In the genomic region with DNA sequence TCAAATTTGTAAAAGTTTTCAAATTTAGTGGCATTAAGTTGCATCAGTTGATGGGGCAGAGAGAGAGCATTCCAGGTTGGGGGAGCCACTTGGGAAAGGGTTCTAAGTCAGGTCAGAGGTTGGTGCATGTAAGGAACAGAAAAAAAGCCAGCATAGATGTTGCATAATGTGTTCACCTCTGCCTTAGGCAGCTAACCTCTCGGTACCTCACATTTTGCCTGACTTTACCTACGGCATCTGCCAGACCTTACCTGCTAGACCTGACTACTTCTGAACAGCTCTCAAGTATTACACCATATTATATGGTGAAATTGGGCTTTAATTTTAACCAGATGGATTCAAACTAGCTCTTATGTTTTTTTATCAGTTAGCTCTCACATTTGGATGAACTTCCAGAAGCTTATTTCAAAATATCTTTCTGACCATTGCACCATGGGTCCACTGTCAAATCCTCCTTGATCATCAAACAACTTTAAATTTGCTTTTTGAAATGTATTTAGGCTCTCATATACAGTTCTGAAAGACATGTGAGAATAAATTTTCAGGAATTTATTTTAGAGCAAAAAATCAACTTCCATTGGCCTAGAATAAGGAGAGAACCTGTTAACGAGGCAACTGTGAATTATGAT, we compare ENCODE assay signal across 2 cellular contexts.
TF ChIP-seq lines count a peak whose summit lies in the region.

No MANE protein-coding gene starts in this region.

TF ChIP-seq in liver, 16 proteins besides CTCF, POLR2A, EP300 and RAD21:
- TF ChIP-seq, protein P1, sequence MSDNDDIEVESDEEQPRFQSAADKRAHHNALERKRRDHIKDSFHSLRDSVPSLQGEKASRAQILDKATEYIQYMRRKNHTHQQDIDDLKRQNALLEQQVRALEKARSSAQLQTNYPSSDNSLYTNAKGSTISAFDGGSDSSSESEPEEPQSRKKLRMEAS (IDR thresholded peaks at IDR 0.05), result peak; percentile 23
- TF ChIP-seq HNF4A (conservative IDR thresholded peaks at IDR 0.05), result peak; percentile 67 to 87
- no peak for TF ChIP-seq NR2F2 (IDR thresholded peaks at IDR 0.05)
- TF ChIP-seq, protein P2, sequence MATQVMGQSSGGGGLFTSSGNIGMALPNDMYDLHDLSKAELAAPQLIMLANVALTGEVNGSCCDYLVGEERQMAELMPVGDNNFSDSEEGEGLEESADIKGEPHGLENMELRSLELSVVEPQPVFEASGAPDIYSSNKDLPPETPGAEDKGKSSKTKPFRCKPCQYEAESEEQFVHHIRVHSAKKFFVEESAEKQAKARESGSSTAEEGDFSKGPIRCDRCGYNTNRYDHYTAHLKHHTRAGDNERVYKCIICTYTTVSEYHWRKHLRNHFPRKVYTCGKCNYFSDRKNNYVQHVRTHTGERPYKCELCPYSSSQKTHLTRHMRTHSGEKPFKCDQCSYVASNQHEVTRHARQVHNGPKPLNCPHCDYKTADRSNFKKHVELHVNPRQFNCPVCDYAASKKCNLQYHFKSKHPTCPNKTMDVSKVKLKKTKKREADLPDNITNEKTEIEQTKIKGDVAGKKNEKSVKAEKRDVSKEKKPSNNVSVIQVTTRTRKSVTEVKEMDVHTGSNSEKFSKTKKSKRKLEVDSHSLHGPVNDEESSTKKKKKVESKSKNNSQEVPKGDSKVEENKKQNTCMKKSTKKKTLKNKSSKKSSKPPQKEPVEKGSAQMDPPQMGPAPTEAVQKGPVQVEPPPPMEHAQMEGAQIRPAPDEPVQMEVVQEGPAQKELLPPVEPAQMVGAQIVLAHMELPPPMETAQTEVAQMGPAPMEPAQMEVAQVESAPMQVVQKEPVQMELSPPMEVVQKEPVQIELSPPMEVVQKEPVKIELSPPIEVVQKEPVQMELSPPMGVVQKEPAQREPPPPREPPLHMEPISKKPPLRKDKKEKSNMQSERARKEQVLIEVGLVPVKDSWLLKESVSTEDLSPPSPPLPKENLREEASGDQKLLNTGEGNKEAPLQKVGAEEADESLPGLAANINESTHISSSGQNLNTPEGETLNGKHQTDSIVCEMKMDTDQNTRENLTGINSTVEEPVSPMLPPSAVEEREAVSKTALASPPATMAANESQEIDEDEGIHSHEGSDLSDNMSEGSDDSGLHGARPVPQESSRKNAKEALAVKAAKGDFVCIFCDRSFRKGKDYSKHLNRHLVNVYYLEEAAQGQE (IDR thresholded peaks at IDR 0.05), result no peak
- peak in 1 of 2 donors; percentile 27 for TF ChIP-seq JUND (IDR thresholded peaks at IDR 0.05)
- TF ChIP-seq FOXA1 (IDR thresholded peaks at IDR 0.05), result no peak
- peak; percentile 85 to 87 for TF ChIP-seq RXRA (IDR thresholded peaks at IDR 0.05)
- TF ChIP-seq SP1 (IDR thresholded peaks at IDR 0.05), result peak; percentile 33

TF ChIP-seq in HepG2, 621 proteins besides CTCF, POLR2A, EP300 and RAD21:
- TF ChIP-seq ZNF644 (CRISPR knock-in tag; IDR thresholded peaks at IDR 0.05; ENCODE audit: low read depth), result no peak
- TF ChIP-seq, protein P3, sequence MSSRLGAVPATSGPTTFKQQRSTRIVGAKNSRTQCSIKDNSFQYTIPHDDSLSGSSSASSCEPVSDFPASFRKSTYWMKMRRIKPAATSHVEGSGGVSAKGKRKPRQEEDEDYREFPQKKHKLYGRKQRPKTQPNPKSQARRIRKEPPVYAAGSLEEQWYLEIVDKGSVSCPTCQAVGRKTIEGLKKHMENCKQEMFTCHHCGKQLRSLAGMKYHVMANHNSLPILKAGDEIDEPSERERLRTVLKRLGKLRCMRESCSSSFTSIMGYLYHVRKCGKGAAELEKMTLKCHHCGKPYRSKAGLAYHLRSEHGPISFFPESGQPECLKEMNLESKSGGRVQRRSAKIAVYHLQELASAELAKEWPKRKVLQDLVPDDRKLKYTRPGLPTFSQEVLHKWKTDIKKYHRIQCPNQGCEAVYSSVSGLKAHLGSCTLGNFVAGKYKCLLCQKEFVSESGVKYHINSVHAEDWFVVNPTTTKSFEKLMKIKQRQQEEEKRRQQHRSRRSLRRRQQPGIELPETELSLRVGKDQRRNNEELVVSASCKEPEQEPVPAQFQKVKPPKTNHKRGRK (CRISPR knock-in tag; IDR thresholded peaks at IDR 0.05), result no peak
- TF ChIP-seq, protein P4, sequence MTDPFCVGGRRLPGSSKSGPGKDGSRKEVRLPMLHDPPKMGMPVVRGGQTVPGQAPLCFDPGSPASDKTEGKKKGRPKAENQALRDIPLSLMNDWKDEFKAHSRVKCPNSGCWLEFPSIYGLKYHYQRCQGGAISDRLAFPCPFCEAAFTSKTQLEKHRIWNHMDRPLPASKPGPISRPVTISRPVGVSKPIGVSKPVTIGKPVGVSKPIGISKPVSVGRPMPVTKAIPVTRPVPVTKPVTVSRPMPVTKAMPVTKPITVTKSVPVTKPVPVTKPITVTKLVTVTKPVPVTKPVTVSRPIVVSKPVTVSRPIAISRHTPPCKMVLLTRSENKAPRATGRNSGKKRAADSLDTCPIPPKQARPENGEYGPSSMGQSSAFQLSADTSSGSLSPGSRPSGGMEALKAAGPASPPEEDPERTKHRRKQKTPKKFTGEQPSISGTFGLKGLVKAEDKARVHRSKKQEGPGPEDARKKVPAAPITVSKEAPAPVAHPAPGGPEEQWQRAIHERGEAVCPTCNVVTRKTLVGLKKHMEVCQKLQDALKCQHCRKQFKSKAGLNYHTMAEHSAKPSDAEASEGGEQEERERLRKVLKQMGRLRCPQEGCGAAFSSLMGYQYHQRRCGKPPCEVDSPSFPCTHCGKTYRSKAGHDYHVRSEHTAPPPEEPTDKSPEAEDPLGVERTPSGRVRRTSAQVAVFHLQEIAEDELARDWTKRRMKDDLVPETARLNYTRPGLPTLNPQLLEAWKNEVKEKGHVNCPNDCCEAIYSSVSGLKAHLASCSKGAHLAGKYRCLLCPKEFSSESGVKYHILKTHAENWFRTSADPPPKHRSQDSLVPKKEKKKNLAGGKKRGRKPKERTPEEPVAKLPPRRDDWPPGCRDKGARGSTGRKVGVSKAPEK (CRISPR knock-in tag; IDR thresholded peaks at IDR 0.05; ENCODE audit: borderline replicate concordance), result no peak
- TF ChIP-seq REXO4 (CRISPR knock-in tag; IDR thresholded peaks at IDR 0.05; ENCODE audit: borderline replicate concordance), result no peak
- TF ChIP-seq, protein P5, sequence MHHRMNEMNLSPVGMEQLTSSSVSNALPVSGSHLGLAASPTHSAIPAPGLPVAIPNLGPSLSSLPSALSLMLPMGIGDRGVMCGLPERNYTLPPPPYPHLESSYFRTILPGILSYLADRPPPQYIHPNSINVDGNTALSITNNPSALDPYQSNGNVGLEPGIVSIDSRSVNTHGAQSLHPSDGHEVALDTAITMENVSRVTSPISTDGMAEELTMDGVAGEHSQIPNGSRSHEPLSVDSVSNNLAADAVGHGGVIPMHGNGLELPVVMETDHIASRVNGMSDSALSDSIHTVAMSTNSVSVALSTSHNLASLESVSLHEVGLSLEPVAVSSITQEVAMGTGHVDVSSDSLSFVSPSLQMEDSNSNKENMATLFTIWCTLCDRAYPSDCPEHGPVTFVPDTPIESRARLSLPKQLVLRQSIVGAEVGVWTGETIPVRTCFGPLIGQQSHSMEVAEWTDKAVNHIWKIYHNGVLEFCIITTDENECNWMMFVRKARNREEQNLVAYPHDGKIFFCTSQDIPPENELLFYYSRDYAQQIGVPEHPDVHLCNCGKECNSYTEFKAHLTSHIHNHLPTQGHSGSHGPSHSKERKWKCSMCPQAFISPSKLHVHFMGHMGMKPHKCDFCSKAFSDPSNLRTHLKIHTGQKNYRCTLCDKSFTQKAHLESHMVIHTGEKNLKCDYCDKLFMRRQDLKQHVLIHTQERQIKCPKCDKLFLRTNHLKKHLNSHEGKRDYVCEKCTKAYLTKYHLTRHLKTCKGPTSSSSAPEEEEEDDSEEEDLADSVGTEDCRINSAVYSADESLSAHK (CRISPR knock-in tag; IDR thresholded peaks at IDR 0.05; ENCODE audit: borderline replicate concordance), result no peak
- TF ChIP-seq SALL1 (CRISPR knock-in tag; IDR thresholded peaks at IDR 0.05), result no peak
- TF ChIP-seq MATR3 (CRISPR knock-in tag; IDR thresholded peaks at IDR 0.05), result no peak
- TF ChIP-seq ZNF549 (CRISPR knock-in tag; IDR thresholded peaks at IDR 0.05), result no peak
- TF ChIP-seq PITX1 (CRISPR knock-in tag; IDR thresholded peaks at IDR 0.05), result no peak
- no peak for TF ChIP-seq KLF16 (CRISPR knock-in tag; IDR thresholded peaks at IDR 0.05)
- TF ChIP-seq, protein P6, sequence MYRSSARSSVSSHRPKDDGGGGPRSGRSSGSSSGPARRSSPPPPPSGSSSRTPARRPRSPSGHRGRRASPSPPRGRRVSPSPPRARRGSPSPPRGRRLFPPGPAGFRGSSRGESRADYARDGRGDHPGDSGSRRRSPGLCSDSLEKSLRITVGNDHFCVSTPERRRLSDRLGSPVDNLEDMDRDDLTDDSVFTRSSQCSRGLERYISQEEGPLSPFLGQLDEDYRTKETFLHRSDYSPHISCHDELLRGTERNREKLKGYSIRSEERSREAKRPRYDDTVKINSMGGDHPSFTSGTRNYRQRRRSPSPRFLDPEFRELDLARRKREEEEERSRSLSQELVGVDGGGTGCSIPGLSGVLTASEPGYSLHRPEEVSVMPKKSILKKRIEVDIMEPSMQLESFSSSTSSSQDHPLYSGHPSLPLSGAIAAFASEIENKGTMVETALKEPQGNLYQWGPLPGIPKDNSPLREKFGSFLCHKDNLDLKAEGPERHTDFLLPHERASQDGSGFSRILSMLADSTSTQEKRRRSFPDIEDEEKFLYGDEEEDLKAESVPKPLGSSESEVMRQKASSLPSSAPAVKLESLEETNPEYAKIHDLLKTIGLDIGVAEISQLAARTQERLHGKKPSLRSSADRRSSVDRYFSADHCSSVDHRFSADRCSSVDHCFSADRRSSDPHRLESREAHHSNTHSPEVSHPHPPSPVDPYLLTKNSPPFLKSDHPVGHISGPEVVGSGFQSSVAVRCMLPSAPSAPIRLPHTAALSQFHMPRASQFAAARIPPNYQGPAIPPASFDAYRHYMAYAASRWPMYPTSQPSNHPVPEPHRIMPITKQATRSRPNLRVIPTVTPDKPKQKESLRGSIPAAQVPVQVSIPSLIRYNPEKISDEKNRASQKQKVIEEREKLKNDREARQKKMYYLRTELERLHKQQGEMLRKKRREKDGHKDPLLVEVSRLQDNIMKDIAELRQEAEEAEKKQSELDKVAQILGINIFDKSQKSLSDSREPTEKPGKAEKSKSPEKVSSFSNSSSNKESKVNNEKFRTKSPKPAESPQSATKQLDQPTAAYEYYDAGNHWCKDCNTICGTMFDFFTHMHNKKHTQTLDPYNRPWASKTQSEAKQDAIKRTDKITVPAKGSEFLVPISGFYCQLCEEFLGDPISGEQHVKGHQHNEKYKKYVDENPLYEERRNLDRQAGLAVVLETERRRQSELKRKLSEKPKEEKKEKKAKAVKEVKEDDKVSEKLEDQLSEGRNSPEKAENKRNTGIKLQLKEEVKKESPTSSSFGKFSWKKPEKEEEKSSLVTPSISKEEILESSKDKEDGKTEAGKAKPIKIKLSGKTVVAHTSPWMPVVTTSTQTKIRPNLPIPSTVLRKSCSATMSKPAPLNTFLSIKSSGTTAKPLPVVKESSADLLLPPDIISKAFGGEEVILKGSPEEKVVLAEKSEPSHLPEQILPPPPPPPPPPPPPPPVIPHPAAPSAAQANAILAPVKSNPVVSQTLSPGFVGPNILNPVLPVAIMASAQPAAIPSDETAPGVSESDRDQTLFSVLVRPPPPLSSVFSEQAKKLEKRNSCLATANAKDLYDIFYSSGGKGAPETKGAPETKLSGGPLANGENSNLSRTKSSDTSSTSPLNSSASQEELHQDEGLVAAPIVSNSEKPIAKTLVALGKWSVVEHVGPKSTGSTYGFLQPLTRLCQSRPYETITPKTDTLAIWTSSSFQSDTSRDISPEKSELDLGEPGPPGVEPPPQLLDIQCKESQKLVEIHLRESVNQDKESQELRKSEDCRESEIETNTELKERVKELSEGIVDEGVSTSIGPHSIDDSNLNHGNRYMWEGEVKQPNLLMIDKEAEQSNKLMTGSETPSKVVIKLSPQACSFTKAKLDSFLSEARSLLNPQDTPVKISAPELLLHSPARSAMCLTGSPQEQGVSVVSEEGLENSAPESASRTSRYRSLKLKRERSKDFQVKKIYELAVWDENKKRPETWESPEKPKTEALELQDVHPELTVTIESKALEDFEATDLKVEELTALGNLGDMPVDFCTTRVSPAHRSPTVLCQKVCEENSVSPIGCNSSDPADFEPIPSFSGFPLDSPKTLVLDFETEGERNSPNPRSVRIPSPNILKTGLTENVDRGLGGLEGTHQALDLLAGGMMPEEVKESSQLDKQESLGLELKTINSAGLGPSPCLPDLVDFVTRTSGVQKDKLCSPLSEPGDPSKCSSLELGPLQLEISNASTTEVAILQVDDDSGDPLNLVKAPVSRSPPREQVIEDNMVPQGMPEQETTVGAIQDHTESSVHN (CRISPR knock-in tag; IDR thresholded peaks at IDR 0.05), result no peak
- no peak for TF ChIP-seq MAFK (conservative IDR thresholded peaks at IDR 0.05 in 1 of 2, IDR thresholded peaks at IDR 0.05 in 1 of 2; ENCODE audit: low read length in 2 of 2)
- TF ChIP-seq, protein P7, sequence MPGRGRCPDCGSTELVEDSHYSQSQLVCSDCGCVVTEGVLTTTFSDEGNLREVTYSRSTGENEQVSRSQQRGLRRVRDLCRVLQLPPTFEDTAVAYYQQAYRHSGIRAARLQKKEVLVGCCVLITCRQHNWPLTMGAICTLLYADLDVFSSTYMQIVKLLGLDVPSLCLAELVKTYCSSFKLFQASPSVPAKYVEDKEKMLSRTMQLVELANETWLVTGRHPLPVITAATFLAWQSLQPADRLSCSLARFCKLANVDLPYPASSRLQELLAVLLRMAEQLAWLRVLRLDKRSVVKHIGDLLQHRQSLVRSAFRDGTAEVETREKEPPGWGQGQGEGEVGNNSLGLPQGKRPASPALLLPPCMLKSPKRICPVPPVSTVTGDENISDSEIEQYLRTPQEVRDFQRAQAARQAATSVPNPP (CRISPR knock-in tag; IDR thresholded peaks at IDR 0.05), result no peak
- TF ChIP-seq ZNF501 (CRISPR knock-in tag; IDR thresholded peaks at IDR 0.05), result no peak
- no peak for TF ChIP-seq TGIF2 (CRISPR knock-in tag; IDR thresholded peaks at IDR 0.05)
- TF ChIP-seq MLLT10 (CRISPR knock-in tag; IDR thresholded peaks at IDR 0.05), result no peak
- TF ChIP-seq ZNF329 (CRISPR knock-in tag; IDR thresholded peaks at IDR 0.05; ENCODE audit: low read depth), result no peak
